In genomic region chr6:119078449-119079287, GRCh38 we compare ENCODE assay signal across 8 cellular contexts. TPM values are rescaled to one million over a fixed set of nuclear protein-coding genes. Genes with fewer than 3 reads are reported as not detected.
DNase-seq lines count a peak whose midpoint lies in the region; ATAC-seq and TF ChIP-seq lines count a peak whose summit lies in the region.

TSS of gene FAM184A (minus strand) at chr6:119078664. CDS start at chr6:119078299, 365 bp downstream.

- ATAC-seq in GM18498 (IDR thresholded peaks at IDR 0.05; ENCODE audit: unreplicated experiment) (peak; percentile 75), HG02798 (IDR thresholded peaks at IDR 0.05; ENCODE audit: poor library complexity, unreplicated experiment) (peak; percentile 72), GM18520 (IDR thresholded peaks at IDR 0.05; ENCODE audit: unreplicated experiment) (no peak)

- H3K27me3 ChIP-seq in brain microvascular endothelial cell (replicated peaks) (peaks cover 16% of the 10 kb centered on the region), iPS-20b (ENCODE audit: insufficient read depth, low read length) (peaks cover 38% of the 10 kb centered on the region), skeletal muscle tissue (ENCODE audit: control insufficient read depth in 3 of 3, insufficient read depth in 3 of 3, low read length in 3 of 3) (peaks cover 0 to 4% (median 0%) of the 10 kb centered on the region in 3 donors)

- H3K36me3 ChIP-seq in brain microvascular endothelial cell (replicated peaks) (no peaks in the 10 kb centered on the region), iPS-20b (ENCODE audit: insufficient read depth, low read depth, low read length) (no peaks in the 10 kb centered on the region), skeletal muscle tissue (ENCODE audit: control insufficient read depth in 3 of 3, insufficient read depth in 3 of 3, low read length in 3 of 3) (no peaks in the 10 kb centered on the region)

- DNase-seq in NCI-H1930 (lab: John Stamatoyannopoulos, UW) (peak; percentile 53 to 67), UCSD-AML1 (lab: John Stamatoyannopoulos, UW; ENCODE audit: unreplicated experiment) (peak; percentile 23), brain microvascular endothelial cell (peak; percentile 19)

- in situ Hi-C loops in brain microvascular endothelial cell (cut with HindIII; ENCODE audit: low pct_ligation_motif_present, low sequenced_read_pairs), result no loop called here

- peak within 1 kb of the TSS; percentile 77 for H3K9ac ChIP-seq in iPS-20b (ENCODE audit: low read depth, low read length)
- H3K9ac ChIP-seq in skeletal muscle tissue (ENCODE audit: low read depth in 1 of 3, low read length in 3 of 3), result peak within 1 kb of the TSS; percentile 74 to 82 (median 74)

- peak; percentile 52 for TF ChIP-seq CTCF in brain microvascular endothelial cell (IDR thresholded peaks at IDR 0.05; ENCODE audit: low read depth, low read length, missing control alignments)

- H3K4me1 ChIP-seq in iPS-20b (ENCODE audit: insufficient read depth, low read length), result peaks cover 3% of the 10 kb centered on the region; the same call in 1 of the 2 replicates
- H3K4me1 ChIP-seq in skeletal muscle tissue (ENCODE audit: control insufficient read depth in 3 of 3, insufficient read depth in 3 of 3, low read length in 3 of 3), result peaks cover 10 to 15% (median 14%) of the 10 kb centered on the region in 3 donors

- H3K27ac ChIP-seq in brain microvascular endothelial cell, result no peak within 1 kb of the TSS
- no peak within 1 kb of the TSS for H3K27ac ChIP-seq in iPS-20b (ENCODE audit: low read length)
- peak within 1 kb of the TSS; percentile 44 for H3K27ac ChIP-seq in skeletal muscle tissue (ENCODE audit: low read depth, low read length)

- H3K9me3 ChIP-seq in iPS-20b (ENCODE audit: insufficient read depth, low read depth, low read length), result peaks cover 21% of the 10 kb centered on the region
- H3K9me3 ChIP-seq in skeletal muscle tissue (ENCODE audit: control insufficient read depth in 3 of 3, low read length in 3 of 3), result no peaks in the 10 kb centered on the region

- H3K4me3 ChIP-seq in brain microvascular endothelial cell (ENCODE audit: low read depth, low read length) (peak within 1 kb of the TSS; percentile 51), iPS-20b (ENCODE audit: low read length) (peak within 1 kb of the TSS; percentile 90), skeletal muscle tissue (ENCODE audit: low read length in 3 of 3) (peak within 1 kb of the TSS; percentile 78 to 84 (median 84))

RNA-seq across cellular contexts. Expression of gene FAM184A, which starts in this region (rescaled TPM):
- 10.4 TPM for total RNA-seq in skeletal muscle tissue
